9 cellular contexts compared by ENCODE assay signal in the genomic region with DNA sequence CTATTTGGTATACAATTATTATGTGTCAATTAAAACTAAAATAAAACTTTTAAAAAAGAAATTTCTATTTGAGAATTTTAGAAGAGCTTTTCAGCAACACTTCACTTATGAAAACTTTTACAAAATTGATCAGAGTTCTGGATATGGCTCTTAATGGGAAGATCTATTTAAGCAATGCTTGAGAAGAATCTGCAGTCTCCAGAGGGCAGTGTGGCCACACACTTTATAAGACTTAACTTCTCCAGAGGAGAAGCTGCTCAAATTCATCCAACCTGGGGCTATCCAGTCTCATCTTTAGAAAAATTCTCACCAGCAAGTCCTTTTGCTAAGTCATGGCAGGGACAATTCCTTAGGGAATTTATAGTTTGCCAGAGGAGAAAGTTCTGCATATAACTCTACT. TPM values are rescaled to one million over a fixed set of nuclear protein-coding genes. Genes with fewer than 3 reads are reported as not detected.
DNase-seq lines count a peak whose midpoint lies in the region; ATAC-seq lines count a peak whose summit lies in the region.
"Had no signal": no experiment of that assay in that cellular context is flagged by ENCODE, and none has a peak within 500 bp of the region (broad histone marks: within the 10 kb centered on the region; RNA-seq: fewer than 3 reads in every experiment).

No MANE protein-coding gene starts in this region.

- no peaks in the 10 kb centered on the region for H3K4me1 Mint-ChIP-seq in activated naive CD8-positive, alpha-beta T cell treated with anti-CD3 and anti-CD28 coated beads, Interleukin-2, amount 50 U/mL, for 24 hours

- H4K91ac ChIP-seq in neuronal stem cell (ENCODE audit: low read depth, low read length, poor library complexity) = no peak overlapping the region

- no peak overlapping the region for H3K4me3 Mint-ChIP-seq in activated naive CD8-positive, alpha-beta T cell treated with anti-CD3 and anti-CD28 coated beads, Interleukin-2, amount 50 U/mL, for 24 hours

- H3K36me3 Mint-ChIP-seq in activated naive CD8-positive, alpha-beta T cell treated with anti-CD3 and anti-CD28 coated beads, Interleukin-2, amount 50 U/mL, for 24 hours (ENCODE audit: low read depth) = peaks cover 5% of the 10 kb centered on the region

- H2AK5ac ChIP-seq in neuronal stem cell (ENCODE audit: low read depth, low read length) = no peak overlapping the region

- no peak for ATAC-seq in HG02678 (IDR thresholded peaks at IDR 0.05; ENCODE audit: unreplicated experiment)
- no peak for ATAC-seq in activated naive CD8-positive, alpha-beta T cell treated with anti-CD3 and anti-CD28 coated beads, Interleukin-2, amount 50 U/mL, for 24 hours
- ATAC-seq: activated CD4-positive, CD25-positive, alpha-beta regulatory T cell treated with anti-CD3 and anti-CD28 coated beads, Interleukin-2, amount 50 U/mL, for 24 hours had no signal

- H3K9ac ChIP-seq in neuronal stem cell (ENCODE audit: low read depth, low read length, poor library complexity) = no peak overlapping the region

- H3K4me3 ChIP-seq in neuronal stem cell (ENCODE audit: low read length in 2 of 2) = no peak overlapping the region

- no peak overlapping the region for H3K4me2 ChIP-seq in neuronal stem cell (ENCODE audit: insufficient read depth, low read length, poor library complexity, severe bottlenecking)

- H2AFZ ChIP-seq in neuronal stem cell (ENCODE audit: low read length) = no peak overlapping the region

- H3K27ac ChIP-seq in neuronal stem cell (replicated peaks; ENCODE audit: low read length) = no peak overlapping the region

- H3K14ac ChIP-seq in neuronal stem cell (ENCODE audit: low read length) = no peak overlapping the region

- no peak overlapping the region for H4K8ac ChIP-seq in neuronal stem cell (ENCODE audit: low read depth, low read length)

- H3K9me3 ChIP-seq in neuronal stem cell (replicated peaks in 1 of 2; ENCODE audit: control insufficient read depth in 2 of 2, insufficient read depth in 1 of 2, low read depth in 1 of 2, low read length in 2 of 2) = no peaks in the 10 kb centered on the region

- no peaks in the 10 kb centered on the region for H3K9me3 Mint-ChIP-seq in activated naive CD8-positive, alpha-beta T cell treated with anti-CD3 and anti-CD28 coated beads, Interleukin-2, amount 50 U/mL, for 24 hours

- DNase-seq in GF-D8 (lab: John Stamatoyannopoulos, UW) = peak; percentile 29
- DNase-seq in M059J (ENCODE audit: low read depth) = peak; percentile 32
- peak; percentile 39 for DNase-seq in astrocyte of the hippocampus (ENCODE audit: low read depth, low spot score)
- DNase-seq in mucosa of gallbladder (ENCODE audit: low spot score) = peak; percentile 12
- no peak for DNase-seq in neuronal stem cell (ENCODE audit: low spot score)
- no peak for DNase-seq in NCI-H2081 treated with DMSO at 0.1 percent for 48 hours (lab: John Stamatoyannopoulos, UW)
- DNase-seq in activated naive CD8-positive, alpha-beta T cell treated with anti-CD3 and anti-CD28 coated beads, Interleukin-2, amount 50 U/mL, for 24 hours = no peak

- H3K27ac Mint-ChIP-seq in activated naive CD8-positive, alpha-beta T cell treated with anti-CD3 and anti-CD28 coated beads, Interleukin-2, amount 50 U/mL, for 24 hours = no peak overlapping the region

- H2BK15ac ChIP-seq in neuronal stem cell (ENCODE audit: low read length) = no peak overlapping the region

- H3K4me1 ChIP-seq in neuronal stem cell (ENCODE audit: control insufficient read depth in 2 of 2, insufficient read depth in 1 of 2, low read depth in 1 of 2, low read length in 2 of 2) = peaks cover 0 to 7% of the 10 kb centered on the region in 2 donors

- no peak overlapping the region for H2BK120ac ChIP-seq in neuronal stem cell (ENCODE audit: low read depth, low read length)

- no peaks in the 10 kb centered on the region for H3K27me3 ChIP-seq in neuronal stem cell (ENCODE audit: control insufficient read depth in 3 of 3, insufficient read depth in 3 of 3, low read depth in 1 of 3, low read length in 3 of 3)

- no peaks in the 10 kb centered on the region for H3K27me3 Mint-ChIP-seq in activated naive CD8-positive, alpha-beta T cell treated with anti-CD3 and anti-CD28 coated beads, Interleukin-2, amount 50 U/mL, for 24 hours

- H3K4ac ChIP-seq in neuronal stem cell (ENCODE audit: low read length) = no peak overlapping the region

- H3K23ac ChIP-seq in neuronal stem cell (ENCODE audit: low read depth, low read length, poor library complexity) = no peak overlapping the region

- no peak overlapping the region for H3K18ac ChIP-seq in neuronal stem cell (ENCODE audit: low read length)

- H2BK5ac ChIP-seq in neuronal stem cell (ENCODE audit: low read length) = no peak overlapping the region

- peaks cover 6 to 36% of the 10 kb centered on the region in 2 donors for H3K36me3 ChIP-seq in neuronal stem cell (replicated peaks in 1 of 2; ENCODE audit: control insufficient read depth in 2 of 2, insufficient read depth in 2 of 2, low read length in 2 of 2)

- H2BK12ac ChIP-seq in neuronal stem cell (ENCODE audit: low read length) = no peak overlapping the region

- no peaks in the 10 kb centered on the region for H3K79me1 ChIP-seq in neuronal stem cell (ENCODE audit: low read depth, low read length)

RNA-seq across cellular contexts. Expression of a gene that starts 25.2 kb away (rescaled TPM):
- total RNA-seq in M059J (2014; rRNA removed; shearing (Covaris generic)) = 7.1 and 12.0 TPM in 2 replicates
- 29.8 TPM for total RNA-seq in mucosa of gallbladder
- polyA plus RNA-seq in neuronal stem cell (2013, experiment 1 of 2) = 9.7 TPM
- 10.2 TPM for polyA plus RNA-seq in neuronal stem cell (2013, experiment 2 of 2)

RNA-seq across cellular contexts. Expression of a gene that starts 50.0 kb away (rescaled TPM):
- total RNA-seq in M059J (2014; rRNA removed; shearing (Covaris generic)) = 3.4 and 7.1 TPM in 2 replicates
- 19.3 TPM for total RNA-seq in mucosa of gallbladder
- polyA plus RNA-seq in neuronal stem cell (2013, experiment 1 of 2) = 13.1 TPM
- polyA plus RNA-seq in neuronal stem cell (2013, experiment 2 of 2) = 13.1 TPM

Comparison
In these comparisons a context has a peak if more than half of its experiments do, and no peak if none do; other contexts are left out.
1. DNase-seq: peak in GF-D8 (single experiment), M059J (single experiment), astrocyte of the hippocampus (single experiment) and mucosa of gallbladder (single experiment); none in neuronal stem cell (single experiment), NCI-H2081 treated with DMSO at 0.1 percent for 48 hours (single experiment) and activated naive CD8-positive, alpha-beta T cell treated with anti-CD3 and anti-CD28 coated beads, Interleukin-2, amount 50 U/mL, for 24 hours (single experiment).